8 cellular contexts compared by ENCODE assay signal in the genomic region with DNA sequence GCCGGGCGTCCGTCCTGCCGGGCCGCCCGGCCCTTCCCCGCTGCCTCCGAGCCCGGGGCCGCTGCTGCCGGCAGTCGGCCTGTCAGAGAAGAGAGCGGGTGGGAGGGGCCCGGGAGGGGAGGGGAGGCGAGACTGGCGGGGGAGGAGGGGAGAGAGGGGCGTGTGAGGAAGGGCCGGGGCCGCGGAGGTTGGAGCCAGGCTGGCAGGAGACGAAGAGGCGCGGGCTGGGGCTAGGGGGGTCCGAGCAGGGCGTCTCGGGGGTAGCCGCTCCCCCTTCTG. TPM values are rescaled to one million over a fixed set of nuclear protein-coding genes. Genes with fewer than 3 reads are reported as not detected.
A peak's percentile ranks its signal among the peaks of the same experiment; 100 is the strongest.
DNase-seq lines count a peak whose midpoint lies in the region; ATAC-seq and TF ChIP-seq lines count a peak whose summit lies in the region.

No MANE protein-coding gene starts in this region.

- in situ Hi-C loops in Panc1 (cut with HindIII; ENCODE audit: low pct_unique_long_range_greater_than_20kb, low sequenced_read_pairs), result no loop called here

- peak overlapping the region; percentile 57 to 77 for H3K4me3 ChIP-seq in Panc1 (ENCODE audit: low read depth in 2 of 2, low read length in 2 of 2)
- peak overlapping the region; percentile 89 for H3K4me3 ChIP-seq in choroid plexus epithelial cell (ENCODE audit: low read depth, low read length)
- H3K4me3 ChIP-seq in mononuclear cell (ENCODE audit: low read length), result peak overlapping the region; percentile 92
- peak overlapping the region; percentile 99 for H3K4me3 ChIP-seq in upper lobe of right lung

- CTCF ChIA-PET in Panc1 (lab: Charles Lee), result interaction anchor here (0.6 to 1.5 kb wide), 5 partner anchors 73 to 350 kb away, joined by 3 to 7 read pairs (median 6); a partner anchor contains a TSS

- POLR2A ChIA-PET in Panc1 (lab: Charles Lee), result interaction anchor here (0.7 kb wide), 1 partner anchor 146 kb away, joined by 3 read pairs; no protein-coding TSS in a partner anchor

- H3K27me3 ChIP-seq in Panc1 (ENCODE audit: control insufficient read depth, insufficient read depth, low read length) (no peaks in the 10 kb centered on the region), mononuclear cell (ENCODE audit: insufficient read depth, low read length) (no peaks in the 10 kb centered on the region), upper lobe of right lung (no peaks in the 10 kb centered on the region)

- ATAC-seq in HG02870 (IDR thresholded peaks at IDR 0.05; ENCODE audit: unreplicated experiment) (peak; percentile 32), Panc1 (peak; percentile 76), upper lobe of right lung (peak; percentile 69)

- H3K9me3 ChIP-seq in Panc1 (ENCODE audit: control insufficient read depth, insufficient read depth, low read depth, low read length) (no peaks in the 10 kb centered on the region), mononuclear cell (ENCODE audit: low read depth, low read length) (no peaks in the 10 kb centered on the region), upper lobe of right lung (no peaks in the 10 kb centered on the region)

- TF ChIP-seq CTCF in Panc1 (IDR thresholded peaks at IDR 0.05) (no peak), choroid plexus epithelial cell (conservative IDR thresholded peaks at IDR 0.05; ENCODE audit: low read depth, low read length) (no peak), upper lobe of right lung (IDR thresholded peaks at IDR 0.05) (no peak)

- no TSS peak for BruUV-seq in Panc1 (replicated peaks; lab: Mats Ljungman, UMichigan)

- H3K27ac ChIP-seq in Panc1 (ENCODE audit: low read length), result no peak overlapping the region
- H3K27ac ChIP-seq in upper lobe of right lung, result peak overlapping the region; percentile 96

- H3K36me3 ChIP-seq in Panc1 (ENCODE audit: control insufficient read depth, insufficient read depth, low read length) (no peaks in the 10 kb centered on the region; the same call in 1 of the 2 replicates), upper lobe of right lung (peaks cover 4% of the 10 kb centered on the region)

- intact Hi-C loops in Panc1 (cut with micrococcal nuclease; ENCODE audit: unreplicated experiment), result loop anchor here (10.0 kb wide), 1 partner anchor 72 kb away; a partner anchor contains a TSS
- intact Hi-C loops in upper lobe of right lung (cut with DNase I), result no loop called here

- H3K4me1 ChIP-seq in Panc1 (ENCODE audit: control insufficient read depth, insufficient read depth, low read length), result peaks cover 20% of the 10 kb centered on the region
- peaks cover 31% of the 10 kb centered on the region for H3K4me1 ChIP-seq in mononuclear cell (ENCODE audit: insufficient read depth, low read length)
- H3K4me1 ChIP-seq in upper lobe of right lung, result peaks cover 20% of the 10 kb centered on the region

- DNase-seq in stimulated activated CD4-positive, alpha-beta T cell treated with anti-CD3 and anti-CD28 coated beads, Interleukin-15, amount 100 ng/mL, for 24 hours, result peak; percentile 88
- no peak for DNase-seq in stimulated activated CD4-positive, alpha-beta T cell treated with anti-CD3 and anti-CD28 coated beads, Interleukin-4, amount 100 ng/mL, for 24 hours
- no peak for DNase-seq in Panc1 (ENCODE audit: low read depth, low spot score)
- DNase-seq in choroid plexus epithelial cell (ENCODE audit: low read depth), result no peak
- DNase-seq in upper lobe of right lung, result no peak
- no peak for DNase-seq in DMS79 (lab: John Stamatoyannopoulos, UW)

RNA-seq across cellular contexts. Expression of a gene that starts 0.6 kb away (rescaled TPM):
- 9.0 TPM for total RNA-seq in Panc1 (2021; ENCODE audit: unreplicated experiment)
- polyA plus RNA-seq in Panc1 (2012; ENCODE audit: insufficient read length), result 3.2 TPM
- total RNA-seq in mononuclear cell, result 161 TPM
- total RNA-seq in upper lobe of right lung, result 47.4 TPM
